8 cellular contexts compared by ENCODE assay signal in the genomic region with DNA sequence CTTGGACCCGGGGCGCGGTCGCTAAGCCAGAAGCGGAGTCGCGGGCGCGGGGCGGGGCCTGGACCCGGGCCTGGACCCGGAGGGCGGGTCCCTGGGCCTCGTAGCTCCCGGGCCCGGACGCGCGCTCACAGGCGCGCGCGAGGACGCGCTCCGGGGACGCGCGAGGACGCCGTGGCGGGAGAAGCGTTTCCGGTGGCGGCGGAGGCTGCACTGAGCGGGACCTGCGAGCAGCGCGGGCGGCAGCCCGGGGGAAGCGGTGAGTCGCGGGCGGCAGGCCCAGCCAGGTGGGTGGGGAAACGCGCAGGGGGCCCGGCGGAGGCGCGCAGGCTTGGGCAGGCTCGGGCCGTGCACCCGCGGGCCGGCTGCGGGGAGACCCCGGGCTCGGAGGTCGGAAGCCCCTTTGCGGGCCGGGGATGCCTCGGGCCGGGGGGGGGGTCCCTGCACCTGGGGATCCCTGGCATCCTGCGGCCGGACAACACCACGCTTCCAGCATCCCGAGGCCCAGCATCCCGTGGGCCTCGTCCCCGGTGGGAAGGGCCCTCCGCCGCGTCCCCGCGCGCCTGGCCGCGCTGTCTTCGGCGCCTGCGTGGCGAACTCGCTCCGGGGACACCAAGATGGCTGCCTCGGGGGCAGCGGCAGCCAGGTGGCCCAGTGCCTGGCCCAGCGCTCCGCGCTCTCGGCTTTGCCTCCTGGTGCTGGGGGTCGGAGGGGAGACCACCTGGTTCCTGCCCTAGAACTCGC. TPM values are rescaled to one million over a fixed set of nuclear protein-coding genes. Genes with fewer than 3 reads are reported as not detected.
A peak's percentile ranks its signal among the peaks of the same experiment; 100 is the strongest.
DNase-seq lines count a peak whose midpoint lies in the region; ATAC-seq and TF ChIP-seq lines count a peak whose summit lies in the region.

A gene with protein sequence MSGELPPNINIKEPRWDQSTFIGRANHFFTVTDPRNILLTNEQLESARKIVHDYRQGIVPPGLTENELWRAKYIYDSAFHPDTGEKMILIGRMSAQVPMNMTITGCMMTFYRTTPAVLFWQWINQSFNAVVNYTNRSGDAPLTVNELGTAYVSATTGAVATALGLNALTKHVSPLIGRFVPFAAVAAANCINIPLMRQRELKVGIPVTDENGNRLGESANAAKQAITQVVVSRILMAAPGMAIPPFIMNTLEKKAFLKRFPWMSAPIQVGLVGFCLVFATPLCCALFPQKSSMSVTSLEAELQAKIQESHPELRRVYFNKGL (plus strand): TSS at position 177 of the 741 bp plus-strand sequence. CDS start 13,544 bp downstream, outside the sequence.

- H3K9me3 ChIP-seq in HEK293 (ENCODE audit: control insufficient read depth, insufficient read depth, low read depth, low read length) (no peaks in the 10 kb centered on the region), T-helper 17 cell (ENCODE audit: control insufficient read depth, low read length, poor library complexity, severe bottlenecking) (no peaks in the 10 kb centered on the region), ascending aorta (no peaks in the 10 kb centered on the region)

- DNase-seq in NAMALWA (ENCODE audit: low spot score): peak; percentile 84
- peak; percentile 59 to 62 (median 60) for DNase-seq in T-helper 17 cell
- peak; percentile 9 to 86 for DNase-seq in ascending aorta (ENCODE audit: low spot score in 2 of 2)
- DNase-seq in hepatic stellate cell (ENCODE audit: low spot score): peak; percentile 93
- peak; percentile 91 for DNase-seq in retina
- DNase-seq in cortex of kidney (lab: John Stamatoyannopoulos, UW): no peak

- TF ChIP-seq CTCF in GM12875 (IDR thresholded peaks at IDR 0.05; ENCODE audit: borderline replicate concordance, insufficient read depth, low read depth, low read length) (no peak), HEK293 (tag by site-specific recombination; IDR thresholded peaks at IDR 0.05) (no peak), ascending aorta (IDR thresholded peaks at IDR 0.05) (no peak)

- H3K27me3 ChIP-seq in ascending aorta: no peaks in the 10 kb centered on the region

- POLR2A ChIA-PET in HEK293 (lab: Yijun Ruan, JAX): interaction anchor here (0.6 to 1.0 kb wide), 2 partner anchors 9 to 11 kb away, joined by 3 read pairs; no protein-coding TSS in a partner anchor

- H3K36me3 ChIP-seq in HEK293 (ENCODE audit: control insufficient read depth in 2 of 2, insufficient read depth in 1 of 2, low read length in 2 of 2) (peaks cover 5 to 30% of the 10 kb centered on the region in 2 experiments), ascending aorta (peaks cover 0 to 1% of the 10 kb centered on the region in 2 donors)

- H3K36me3 Mint-ChIP-seq in T-helper 17 cell (ENCODE audit: low read depth): peaks cover 6% of the 10 kb centered on the region

- CTCF ChIA-PET in HEK293 (lab: Yijun Ruan, JAX): interaction anchor here (3.5 kb wide), 1 partner anchor 13 kb away, joined by 36 read pairs; no protein-coding TSS in a partner anchor

- H3K27ac ChIP-seq in HEK293 (ENCODE audit: extremely low read depth, low read depth, low read length) (peak within 1 kb of the TSS; percentile 80), ascending aorta (peak within 1 kb of the TSS; percentile 25 to 58)

- H3K4me3 ChIP-seq in GM12875 (ENCODE audit: low read depth, low read length) (peak within 1 kb of the TSS; percentile 93), HEK293 (ENCODE audit: low read depth, low read length) (peak within 1 kb of the TSS; percentile 92), ascending aorta (peak within 1 kb of the TSS; percentile 93 to 95)

- H3K4me3 Mint-ChIP-seq in T-helper 17 cell: peak within 1 kb of the TSS; percentile 97

- peaks cover 41% of the 10 kb centered on the region for H3K4me1 Mint-ChIP-seq in T-helper 17 cell

- peak within 1 kb of the TSS; percentile 97 for H3K27ac Mint-ChIP-seq in T-helper 17 cell

- peak; percentile 63 for ATAC-seq in T-helper 17 cell

- intact Hi-C loops in ascending aorta (cut with DNase I): no loop called here

- H3K4me1 ChIP-seq in HEK293 (ENCODE audit: control insufficient read depth, insufficient read depth, low read length) (no peaks in the 10 kb centered on the region), ascending aorta (peaks cover 0 to 9% of the 10 kb centered on the region in 2 donors)

- peaks cover 9% of the 10 kb centered on the region for H3K27me3 Mint-ChIP-seq in T-helper 17 cell

TF ChIP-seq in HEK293, 187 proteins besides CTCF, POLR2A, EP300 and RAD21 (continues in another document):
- TF ChIP-seq ZSCAN30 (tag by site-specific recombination; IDR thresholded peaks at IDR 0.05) (no peak), YY2 (tag by site-specific recombination; IDR thresholded peaks at IDR 0.05) (peak; percentile 72), ZNF214 (tag by site-specific recombination; IDR thresholded peaks at IDR 0.05; ENCODE audit: borderline replicate concordance) (no peak), GLIS2 (tag by site-specific recombination; IDR thresholded peaks at IDR 0.05) (peak; percentile 44; the same call in 1 of the 2 replicates), MZF1 (tag by site-specific recombination; IDR thresholded peaks at IDR 0.05; ENCODE audit: borderline replicate concordance) (no peak), ZNF335 (tag by site-specific recombination; conservative IDR thresholded peaks at IDR 0.05) (no peak; the same call in none of the 2 replicates), ZXDB (tag by site-specific recombination; IDR thresholded peaks at IDR 0.05) (peak; percentile 69), ZBTB7A (tag by site-specific recombination; IDR thresholded peaks at IDR 0.05; ENCODE audit: low read depth) (peak; percentile 53; the same call in 1 of the 2 replicates), ZEB2 (tag by site-specific recombination; IDR thresholded peaks at IDR 0.05) (no peak), YY1 (tag by site-specific recombination; IDR thresholded peaks at IDR 0.05) (peak; percentile 85), ZNF76 (tag by site-specific recombination; IDR thresholded peaks at IDR 0.05; ENCODE audit: borderline replicate concordance, low read depth) (peak; percentile 19; the same call in 1 of the 2 replicates), ZFHX2 (tag by site-specific recombination; conservative IDR thresholded peaks at IDR 0.05) (peak; percentile 84), GLIS1 (tag by site-specific recombination; IDR thresholded peaks at IDR 0.05) (peak; percentile 23; the same call in 1 of the 2 replicates), ZNF121 (tag by site-specific recombination; IDR thresholded peaks at IDR 0.05) (no peak), ZNF549 (tag by site-specific recombination; IDR thresholded peaks at IDR 0.05) (peak; percentile 30; the same call in 1 of the 2 replicates), ZIC2 (tag by site-specific recombination; IDR thresholded peaks at IDR 0.05) (peak; percentile 12; the same call in 1 of the 2 replicates)
- TF ChIP-seq, protein P1, sequence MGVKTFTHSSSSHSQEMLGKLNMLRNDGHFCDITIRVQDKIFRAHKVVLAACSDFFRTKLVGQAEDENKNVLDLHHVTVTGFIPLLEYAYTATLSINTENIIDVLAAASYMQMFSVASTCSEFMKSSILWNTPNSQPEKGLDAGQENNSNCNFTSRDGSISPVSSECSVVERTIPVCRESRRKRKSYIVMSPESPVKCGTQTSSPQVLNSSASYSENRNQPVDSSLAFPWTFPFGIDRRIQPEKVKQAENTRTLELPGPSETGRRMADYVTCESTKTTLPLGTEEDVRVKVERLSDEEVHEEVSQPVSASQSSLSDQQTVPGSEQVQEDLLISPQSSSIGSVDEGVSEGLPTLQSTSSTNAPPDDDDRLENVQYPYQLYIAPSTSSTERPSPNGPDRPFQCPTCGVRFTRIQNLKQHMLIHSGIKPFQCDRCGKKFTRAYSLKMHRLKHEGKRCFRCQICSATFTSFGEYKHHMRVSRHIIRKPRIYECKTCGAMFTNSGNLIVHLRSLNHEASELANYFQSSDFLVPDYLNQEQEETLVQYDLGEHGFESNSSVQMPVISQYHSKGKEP (tag by site-specific recombination; IDR thresholded peaks at IDR 0.05): 0 out of 2 replicates have a peak, but pooled peaks have one; percentile 12
- TF ChIP-seq, protein P2, sequence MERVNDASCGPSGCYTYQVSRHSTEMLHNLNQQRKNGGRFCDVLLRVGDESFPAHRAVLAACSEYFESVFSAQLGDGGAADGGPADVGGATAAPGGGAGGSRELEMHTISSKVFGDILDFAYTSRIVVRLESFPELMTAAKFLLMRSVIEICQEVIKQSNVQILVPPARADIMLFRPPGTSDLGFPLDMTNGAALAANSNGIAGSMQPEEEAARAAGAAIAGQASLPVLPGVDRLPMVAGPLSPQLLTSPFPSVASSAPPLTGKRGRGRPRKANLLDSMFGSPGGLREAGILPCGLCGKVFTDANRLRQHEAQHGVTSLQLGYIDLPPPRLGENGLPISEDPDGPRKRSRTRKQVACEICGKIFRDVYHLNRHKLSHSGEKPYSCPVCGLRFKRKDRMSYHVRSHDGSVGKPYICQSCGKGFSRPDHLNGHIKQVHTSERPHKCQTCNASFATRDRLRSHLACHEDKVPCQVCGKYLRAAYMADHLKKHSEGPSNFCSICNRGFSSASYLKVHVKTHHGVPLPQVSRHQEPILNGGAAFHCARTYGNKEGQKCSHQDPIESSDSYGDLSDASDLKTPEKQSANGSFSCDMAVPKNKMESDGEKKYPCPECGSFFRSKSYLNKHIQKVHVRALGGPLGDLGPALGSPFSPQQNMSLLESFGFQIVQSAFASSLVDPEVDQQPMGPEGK (tag by site-specific recombination; IDR thresholded peaks at IDR 0.05): 0 out of 2 replicates have a peak, but pooled peaks have one; percentile 32
- TF ChIP-seq, protein P3, sequence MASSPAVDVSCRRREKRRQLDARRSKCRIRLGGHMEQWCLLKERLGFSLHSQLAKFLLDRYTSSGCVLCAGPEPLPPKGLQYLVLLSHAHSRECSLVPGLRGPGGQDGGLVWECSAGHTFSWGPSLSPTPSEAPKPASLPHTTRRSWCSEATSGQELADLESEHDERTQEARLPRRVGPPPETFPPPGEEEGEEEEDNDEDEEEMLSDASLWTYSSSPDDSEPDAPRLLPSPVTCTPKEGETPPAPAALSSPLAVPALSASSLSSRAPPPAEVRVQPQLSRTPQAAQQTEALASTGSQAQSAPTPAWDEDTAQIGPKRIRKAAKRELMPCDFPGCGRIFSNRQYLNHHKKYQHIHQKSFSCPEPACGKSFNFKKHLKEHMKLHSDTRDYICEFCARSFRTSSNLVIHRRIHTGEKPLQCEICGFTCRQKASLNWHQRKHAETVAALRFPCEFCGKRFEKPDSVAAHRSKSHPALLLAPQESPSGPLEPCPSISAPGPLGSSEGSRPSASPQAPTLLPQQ (tag by site-specific recombination; IDR thresholded peaks at IDR 0.05): 0 out of 2 replicates have a peak, but pooled peaks have one; percentile 39

RNA-seq across cellular contexts. Expression of the gene that starts here (rescaled TPM):
- 10 to 100 TPM; 59.4 to 88.3 TPM for total RNA-seq in T-helper 17 cell
- total RNA-seq in ascending aorta: 47.5 TPM
